ENCODE assay signal across 15 cellular contexts in genomic region chr16:26649646-26650045, GRCh38.
"Had no signal": no experiment of that assay in that cellular context is flagged by ENCODE, and none has a peak within 500 bp of the region (broad histone marks: within the 10 kb centered on the region; RNA-seq: fewer than 3 reads in every experiment).

No MANE protein-coding gene starts in this region.

- H3K9me3 Mint-ChIP-seq: activated CD4-positive, alpha-beta memory T cell treated with anti-CD3 and anti-CD28 coated beads, Interleukin-2, amount 10 ng/mL, durations not matched to agents 7 days and 5 days; activated naive CD8-positive, alpha-beta T cell treated with anti-CD3 and anti-CD28 coated beads for 36 hours; activated T-cell treated with anti-CD3 and anti-CD28 coated beads, Interleukin-2, amount 50 U/mL, for 72 hours; endodermal cell had no signal

- H3K9me3 ChIP-seq: tibial artery, vagina had no signal

- H3K27me3 ChIP-seq: brain microvascular endothelial cell, hepatocyte, tibial artery, vagina had no signal

- H3K4me1 Mint-ChIP-seq: endodermal cell had no signal

- H3K27ac Mint-ChIP-seq: activated CD4-positive, alpha-beta memory T cell treated with anti-CD3 and anti-CD28 coated beads, Interleukin-2, amount 10 ng/mL, durations not matched to agents 7 days and 5 days; activated CD4-positive, alpha-beta T cell treated with anti-CD3 and anti-CD28 coated beads for 36 hours; activated naive CD8-positive, alpha-beta T cell treated with anti-CD3 and anti-CD28 coated beads for 36 hours; activated T-cell treated with anti-CD3 and anti-CD28 coated beads, Interleukin-2, amount 50 U/mL, for 72 hours; endodermal cell had no signal

- H3K36me3 ChIP-seq: brain microvascular endothelial cell, tibial artery, vagina had no signal

- H3K4me2 ChIP-seq: hepatocyte had no signal

- H3K4me1 ChIP-seq: tibial artery, vagina had no signal

- H2AFZ ChIP-seq: hepatocyte had no signal

- H3K79me2 ChIP-seq: hepatocyte had no signal

- H3K4me3 Mint-ChIP-seq: activated CD4-positive, alpha-beta memory T cell treated with anti-CD3 and anti-CD28 coated beads, Interleukin-2, amount 10 ng/mL, durations not matched to agents 7 days and 5 days; activated CD4-positive, alpha-beta T cell treated with anti-CD3 and anti-CD28 coated beads for 36 hours; activated naive CD8-positive, alpha-beta T cell treated with anti-CD3 and anti-CD28 coated beads for 36 hours; activated T-cell treated with anti-CD3 and anti-CD28 coated beads, Interleukin-2, amount 50 U/mL, for 72 hours; endodermal cell had no signal

- ATAC-seq: activated CD4-positive, alpha-beta T cell treated with anti-CD3 and anti-CD28 coated beads for 36 hours; activated T-cell treated with anti-CD3 and anti-CD28 coated beads, Interleukin-2, amount 50 U/mL, for 72 hours had no signal

- H3K27ac ChIP-seq: brain microvascular endothelial cell, hepatocyte, tibial artery, vagina, VCaP had no signal

- H3K27me3 Mint-ChIP-seq: activated CD4-positive, alpha-beta memory T cell treated with anti-CD3 and anti-CD28 coated beads, Interleukin-2, amount 10 ng/mL, durations not matched to agents 7 days and 5 days had no signal

- H3K4me3 ChIP-seq: hepatocyte, tibial artery, vagina had no signal

- DNase-seq: activated CD4-positive, alpha-beta memory T cell treated with anti-CD3 and anti-CD28 coated beads, Interleukin-2, amount 10 ng/mL, durations not matched to agents 7 days and 5 days; activated CD4-positive, alpha-beta T cell treated with anti-CD3 and anti-CD28 coated beads for 36 hours; activated gamma-delta T cell treated with Interleukin-2 at 50 U/mL for 16 hours; activated naive CD8-positive, alpha-beta T cell treated with anti-CD3 and anti-CD28 coated beads for 36 hours; activated T-cell treated with anti-CD3 and anti-CD28 coated beads, Interleukin-2, amount 50 U/mL, for 72 hours; brain microvascular endothelial cell; dermis blood vessel endothelial cell; endodermal cell; erythroblast; posterior cingulate gyrus; stimulated activated CD4-positive, alpha-beta T cell treated with anti-CD3 and anti-CD28 coated beads, Interleukin-15, amount 100 ng/mL, for 24 hours; tibial artery had no signal

- H3K36me3 Mint-ChIP-seq: activated naive CD8-positive, alpha-beta T cell treated with anti-CD3 and anti-CD28 coated beads for 36 hours had no signal
